28 cellular contexts compared by ENCODE assay signal in the genomic region with DNA sequence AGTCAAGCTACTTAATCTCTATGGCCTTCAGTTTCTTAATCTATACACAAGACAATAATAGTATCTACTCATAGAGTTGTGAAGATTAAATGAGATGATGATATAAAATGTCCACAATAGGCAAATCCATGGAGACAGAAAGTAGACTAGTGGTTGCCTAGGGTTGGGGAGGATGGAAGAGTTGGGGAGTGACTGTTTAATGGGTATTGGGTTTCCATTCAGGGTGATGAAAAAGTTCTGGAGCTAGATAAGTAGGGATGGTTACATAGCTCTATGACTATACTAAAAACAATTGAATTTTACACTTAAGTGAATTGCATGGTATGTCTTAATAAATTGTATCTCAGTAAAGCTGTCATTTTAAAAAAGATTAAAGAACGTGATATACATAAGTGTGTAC.
"Had no signal": no experiment of that assay in that cellular context is flagged by ENCODE, and none has a peak within 500 bp of the region (broad histone marks: within the 10 kb centered on the region; RNA-seq: fewer than 3 reads in every experiment).

No MANE protein-coding gene starts in this region.

- H3K9me3 Mint-ChIP-seq: natural killer cell; nephron; neural progenitor cell; stimulated activated effector memory CD8-positive, alpha-beta T cell treated with anti-CD3 and anti-CD28 coated beads, Interleukin-12 subunit alpha, Interleukin-12 subunit beta, amount 100 ng/mL, for 72 hours; stimulated activated naive B cell treated with anti-CD40 and anti-IgM and Interleukin-4, amounts not matched to agents 10 μg/mL and 1 μg/mL and 100 μg/mL, for 72 hours; stimulated activated naive CD8-positive, alpha-beta T cell treated with anti-CD3 and anti-CD28 coated beads, Interleukin-15, amount 100 ng/mL, for 72 hours; type B pancreatic cell had no signal

- H2AFZ ChIP-seq: neural progenitor cell, parathyroid adenoma had no signal

- H3K27ac ChIP-seq: neural progenitor cell, ovary, parathyroid adenoma, psoas muscle, right lobe of liver, sigmoid colon, suprapubic skin, testis, tibial artery, transverse colon, upper lobe of right lung, uterus had no signal

- H3K4me2 ChIP-seq: neural progenitor cell had no signal

- H3K4me3 Mint-ChIP-seq: natural killer cell; nephron; neural progenitor cell; stimulated activated effector memory CD8-positive, alpha-beta T cell treated with anti-CD3 and anti-CD28 coated beads, Interleukin-12 subunit alpha, Interleukin-12 subunit beta, amount 100 ng/mL, for 72 hours; stimulated activated naive B cell treated with anti-CD40 and anti-IgM and Interleukin-4, amounts not matched to agents 10 μg/mL and 1 μg/mL and 100 μg/mL, for 72 hours; stimulated activated naive CD8-positive, alpha-beta T cell treated with anti-CD3 and anti-CD28 coated beads, Interleukin-15, amount 100 ng/mL, for 72 hours; type B pancreatic cell had no signal

- H3K36me3 ChIP-seq: neural progenitor cell, ovary, transverse colon, uterus had no signal

- H3K4me1 ChIP-seq: neural progenitor cell, parathyroid adenoma, psoas muscle, right lobe of liver, suprapubic skin, transverse colon, upper lobe of right lung, uterus had no signal

- H3K27me3 ChIP-seq: neural progenitor cell, ovary, right lobe of liver, sigmoid colon, suprapubic skin, testis, tibial artery, transverse colon, upper lobe of right lung, uterus had no signal

- ATAC-seq: natural killer cell; psoas muscle; right cardiac atrium; right lobe of liver; stimulated activated effector memory CD8-positive, alpha-beta T cell treated with anti-CD3 and anti-CD28 coated beads, Interleukin-12 subunit alpha, Interleukin-12 subunit beta, amount 100 ng/mL, for 72 hours; stimulated activated naive B cell treated with anti-CD40 and anti-IgM and Interleukin-4, amounts not matched to agents 10 μg/mL and 1 μg/mL and 100 μg/mL, for 72 hours; stimulated activated naive CD8-positive, alpha-beta T cell treated with anti-CD3 and anti-CD28 coated beads, Interleukin-15, amount 100 ng/mL, for 72 hours; upper lobe of right lung had no signal

- H3K27ac Mint-ChIP-seq: natural killer cell; nephron; neural progenitor cell; progenitor cell of endocrine pancreas; stimulated activated effector memory CD8-positive, alpha-beta T cell treated with anti-CD3 and anti-CD28 coated beads, Interleukin-12 subunit alpha, Interleukin-12 subunit beta, amount 100 ng/mL, for 72 hours; stimulated activated naive B cell treated with anti-CD40 and anti-IgM and Interleukin-4, amounts not matched to agents 10 μg/mL and 1 μg/mL and 100 μg/mL, for 72 hours; stimulated activated naive CD8-positive, alpha-beta T cell treated with anti-CD3 and anti-CD28 coated beads, Interleukin-15, amount 100 ng/mL, for 72 hours; type B pancreatic cell had no signal

- H3K36me3 Mint-ChIP-seq: natural killer cell had no signal

- H3K4me3 ChIP-seq: neural progenitor cell, ovary, psoas muscle, right lobe of liver, sigmoid colon, suprapubic skin, testis, tibial artery, transverse colon, upper lobe of right lung, uterus had no signal

- H3K79me2 ChIP-seq: parathyroid adenoma had no signal

- H3K9me3 ChIP-seq: ovary, psoas muscle, right lobe of liver, sigmoid colon, suprapubic skin, testis, tibial artery, transverse colon, upper lobe of right lung, uterus had no signal

- H3K4me1 Mint-ChIP-seq: natural killer cell; stimulated activated naive B cell treated with anti-CD40 and anti-IgM and Interleukin-4, amounts not matched to agents 10 μg/mL and 1 μg/mL and 100 μg/mL, for 72 hours; stimulated activated naive CD8-positive, alpha-beta T cell treated with anti-CD3 and anti-CD28 coated beads, Interleukin-15, amount 100 ng/mL, for 72 hours had no signal

- H3K27me3 Mint-ChIP-seq: progenitor cell of endocrine pancreas; stimulated activated naive B cell treated with anti-CD40 and anti-IgM and Interleukin-4, amounts not matched to agents 10 μg/mL and 1 μg/mL and 100 μg/mL, for 72 hours; stimulated activated naive CD8-positive, alpha-beta T cell treated with anti-CD3 and anti-CD28 coated beads, Interleukin-15, amount 100 ng/mL, for 72 hours; type B pancreatic cell had no signal

- H3K9ac ChIP-seq: neural progenitor cell, parathyroid adenoma had no signal

- DNase-seq: natural killer cell; occipital lobe; ovary; psoas muscle; right cardiac atrium; right lobe of liver; sigmoid colon; small intestine; stimulated activated CD4-positive, alpha-beta T cell treated with anti-CD3 and anti-CD28 coated beads, Interleukin-15, amount 100 ng/mL, for 24 hours; stimulated activated CD4-positive, alpha-beta T cell treated with anti-CD3 and anti-CD28 coated beads, Interleukin-2, amount 100 ng/mL, for 24 hours; stimulated activated CD4-positive, alpha-beta T cell treated with anti-CD3 and anti-CD28 coated beads, Interleukin-2, amount 100 ng/mL, for 48 hours; stimulated activated CD4-positive, alpha-beta T cell treated with anti-CD3 and anti-CD28 coated beads, Interleukin-4, amount 100 ng/mL, for 24 hours; stimulated activated naive B cell treated with anti-CD40 and anti-IgM and Interleukin-4, amounts not matched to agents 10 μg/mL and 1 μg/mL and 100 μg/mL, for 72 hours; stimulated activated naive CD4-positive, alpha-beta T cell treated with Interleukin-2 at 50 U/mL for 16 hours; stimulated activated naive CD8-positive, alpha-beta T cell treated with anti-CD3 and anti-CD28 coated beads, Interleukin-15, amount 100 ng/mL, for 72 hours; substantia nigra; testis; tibial artery; transverse colon; upper lobe of right lung; uterus had no signal
